In genomic region chr6:43428874-43429273, GRCh38 we compare ENCODE assay signal across 8 cellular contexts. TPM values are rescaled to one million over a fixed set of nuclear protein-coding genes. Genes with fewer than 3 reads are reported as not detected.
DNase-seq lines count a peak whose midpoint lies in the region; ATAC-seq and TF ChIP-seq lines count a peak whose summit lies in the region.

No MANE protein-coding gene starts in this region.

- POLR2A ChIA-PET in IMR-90 (lab: Charles Lee; ENCODE audit: unreplicated experiment) = no interaction called here

- H2BK15ac ChIP-seq in IMR-90 (ENCODE audit: low read depth, low read length) = no peak overlapping the region

- peaks cover 17% of the 10 kb centered on the region for H3K4me1 Mint-ChIP-seq in mesothelial cell of epicardium

- no peak for TF ChIP-seq RAD21 in IMR-90 (IDR thresholded peaks at IDR 0.05; ENCODE audit: low read length)

- TF ChIP-seq POLR2A in IMR-90 (IDR thresholded peaks at IDR 0.05; ENCODE audit: low read depth, low read length) = no peak

- no peaks in the 10 kb centered on the region for H4K20me1 ChIP-seq in IMR-90 (ENCODE audit: insufficient read depth, low read length)
- no peaks in the 10 kb centered on the region for H4K20me1 ChIP-seq in mammary epithelial cell (ENCODE audit: insufficient read depth, low read length)

- H3K36me3 ChIP-seq in IMR-90 (ENCODE audit: control insufficient read depth, insufficient read depth, low read length) (peaks cover 14% of the 10 kb centered on the region; the same call in 1 of the 2 replicates), mammary epithelial cell (ENCODE audit: insufficient read depth, low read length) (no peaks in the 10 kb centered on the region)

- no peaks in the 10 kb centered on the region for H3K27me3 Mint-ChIP-seq in mesothelial cell of epicardium (ENCODE audit: low read depth)

- H4K91ac ChIP-seq in IMR-90 (ENCODE audit: insufficient read depth, low read depth, low read length) = no peak overlapping the region

- WGBS in IMR-90 (ENCODE audit: extremely low coverage in 2 of 2, insufficient read length in 1 of 2), 2 experiments = no CpG with 5 or more reads among the region's 3 CpGs
- 89% methylated on average over 3 of the region's 3 CpGs for WGBS in mammary epithelial cell (ENCODE audit: low coverage, missing lambda C conversion rate)

- H3K27ac Mint-ChIP-seq in mesothelial cell of epicardium = peak overlapping the region; percentile 99

- peak overlapping the region; percentile 97 for H3K4me3 Mint-ChIP-seq in mesothelial cell of epicardium

- no peak overlapping the region for H2BK5ac ChIP-seq in IMR-90 (ENCODE audit: low read depth, low read length, poor library complexity, severe bottlenecking)

- no peak overlapping the region for H3K18ac ChIP-seq in IMR-90 (ENCODE audit: low read depth, low read length)

- H4K5ac ChIP-seq in IMR-90 (ENCODE audit: low read depth, low read length) = no peak overlapping the region

- H2AFZ ChIP-seq in IMR-90 (replicated peaks; ENCODE audit: low read length, poor library complexity) (no peak overlapping the region), mammary epithelial cell (ENCODE audit: low read depth, low read length) (no peak overlapping the region)

- 0 out of 2 replicates have a peak, but pooled peaks cover 6% of the 10 kb centered on the region for H3K9me1 ChIP-seq in IMR-90 (ENCODE audit: insufficient read depth, low read length)

- in situ Hi-C loops in IMR-90 (cut with MboI; ENCODE audit: low sequenced_read_pairs) (no loop called here), mammary epithelial cell (cut with MboI; ENCODE audit: low sequenced_read_pairs in 2 of 2) (no loop called here)

- H3K27ac ChIP-seq in IMR-90 (ENCODE audit: insufficient read depth, low read length) (no peak overlapping the region), mammary epithelial cell (ENCODE audit: insufficient read depth, low read depth, low read length) (peak overlapping the region; percentile 71)

- ATAC-seq in IMR-90 (ENCODE audit: low read depth) = no peak
- no peak for ATAC-seq in HG03097 (IDR thresholded peaks at IDR 0.05; ENCODE audit: low FRiP score, unreplicated experiment)

- DNase-seq in AG09309 (ENCODE audit: low read depth) (no peak), IMR-90 (no peak), mammary epithelial cell (no peak), mesothelial cell of epicardium (ENCODE audit: low spot score in 2 of 2, unreplicated experiment in 2 of 2) (no peak), amniotic stem cell (lab: John Stamatoyannopoulos, UW) (no peak), GM19240 (ENCODE audit: insufficient read length, low spot score) (no peak), DMS153 treated with DMSO at 0.1 percent for 48 hours (lab: John Stamatoyannopoulos, UW; ENCODE audit: unreplicated experiment) (no peak)

- peak overlapping the region; percentile 72; the same call in 1 of the 2 replicates for H3K23ac ChIP-seq in IMR-90 (ENCODE audit: low read depth, low read length)

- peaks cover 39% of the 10 kb centered on the region for H3K79me2 ChIP-seq in mammary epithelial cell (ENCODE audit: insufficient read depth, low read length)

- TF ChIP-seq CTCF in AG09309 (IDR thresholded peaks at IDR 0.05; ENCODE audit: control insufficient read depth, insufficient read depth, low read depth, low read length, missing control alignments) (no peak), IMR-90 (conservative IDR thresholded peaks at IDR 0.05; ENCODE audit: low read depth, low read length) (no peak), mammary epithelial cell (conservative IDR thresholded peaks at IDR 0.05 in 1 of 2, IDR thresholded peaks at IDR 0.05 in 1 of 2; ENCODE audit: extremely low read depth in 1 of 2, insufficient read depth in 1 of 2, low read depth in 1 of 2, low read length in 2 of 2) (no peak), mesothelial cell of epicardium (IDR thresholded peaks at IDR 0.05; ENCODE audit: unreplicated experiment) (no peak)

- H3K9me3 Mint-ChIP-seq in mesothelial cell of epicardium = no peaks in the 10 kb centered on the region

- H3K4me2 ChIP-seq in IMR-90 (ENCODE audit: low read depth, low read length) (peak overlapping the region; percentile 84), mammary epithelial cell (ENCODE audit: insufficient read depth, low read depth, low read length) (peak overlapping the region; percentile 84)

- intact Hi-C loops in IMR-90 (cut with micrococcal nuclease) = no loop called here
- intact Hi-C loops in mammary epithelial cell (cut with micrococcal nuclease) = loop anchor here (5.0 kb wide), 1 partner anchor 167 kb away; no protein-coding TSS in a partner anchor

- BruUV-seq in IMR-90 (replicated peaks; lab: Mats Ljungman, UMichigan) = no TSS peak
- no TSS peak for BruUV-seq in mammary epithelial cell (replicated peaks; lab: Mats Ljungman, UMichigan)

- H3K27me3 ChIP-seq in IMR-90 (ENCODE audit: control insufficient read depth, insufficient read depth, low read length) (no peaks in the 10 kb centered on the region), mammary epithelial cell (ENCODE audit: insufficient read depth, low read length) (no peaks in the 10 kb centered on the region)

- H3K4me1 ChIP-seq in IMR-90 (ENCODE audit: control insufficient read depth, insufficient read depth, low read length) (peaks cover 5% of the 10 kb centered on the region), mammary epithelial cell (ENCODE audit: insufficient read depth, low read length) (peaks cover 11% of the 10 kb centered on the region)

- H3K79me1 ChIP-seq in IMR-90 (ENCODE audit: low read depth in 1 of 2, low read length in 2 of 2) = peaks cover 21 to 36% of the 10 kb centered on the region in 2 experiments

- no peak overlapping the region for H3K56ac ChIP-seq in IMR-90 (ENCODE audit: extremely low read depth, insufficient read depth, low read length)

- H3K9ac ChIP-seq in IMR-90 (ENCODE audit: low read depth, low read length) = peak overlapping the region; percentile 85; the same call in 1 of the 2 replicates
- H3K9ac ChIP-seq in mammary epithelial cell (ENCODE audit: insufficient read depth, low read length) = peak overlapping the region; percentile 64

- no peak overlapping the region for H2BK120ac ChIP-seq in IMR-90 (ENCODE audit: low read depth, low read length)

- H3K14ac ChIP-seq in IMR-90 (replicated peaks; ENCODE audit: low read depth, low read length) = no peak overlapping the region

- H2BK20ac ChIP-seq in IMR-90 (ENCODE audit: low read depth, low read length) = no peak overlapping the region

- no peaks in the 10 kb centered on the region for H3K9me3 ChIP-seq in IMR-90 (ENCODE audit: control insufficient read depth, insufficient read depth, low read length)
- H3K9me3 ChIP-seq in mammary epithelial cell (replicated peaks; ENCODE audit: insufficient read depth, low read length) = no peaks in the 10 kb centered on the region

- H3K36me3 Mint-ChIP-seq in mesothelial cell of epicardium = peaks cover 6% of the 10 kb centered on the region

- CTCF ChIA-PET in IMR-90 (lab: Yijun Ruan, JAX) = no interaction called here
- CTCF ChIA-PET in mammary epithelial cell (lab: Charles Lee; ENCODE audit: low non-redundant PET) = no interaction called here

- dilution Hi-C loops in IMR-90 (cut with HindIII; ENCODE audit: low sequenced_read_pairs, unreplicated experiment) = no loop called here
- dilution Hi-C loops in mammary epithelial cell (cut with HindIII; ENCODE audit: low sequenced_read_pairs) = no loop called here

- peak overlapping the region; percentile 100 for H3K4me3 ChIP-seq in AG09309 (ENCODE audit: control insufficient read depth, low read depth, low read length)
- no peak overlapping the region for H3K4me3 ChIP-seq in IMR-90 (ENCODE audit: insufficient read depth, low read depth, low read length)
- peak overlapping the region; percentile 64 to 100 (median 91) for H3K4me3 ChIP-seq in mammary epithelial cell (replicated peaks in 1 of 3; ENCODE audit: insufficient read depth in 1 of 3, low read depth in 2 of 3, low read length in 3 of 3)

- no peak overlapping the region for H2AK5ac ChIP-seq in IMR-90 (ENCODE audit: low read depth, low read length)

- H3K4ac ChIP-seq in IMR-90 (ENCODE audit: low read depth, low read length) = peak overlapping the region; percentile 14; the same call in 1 of the 2 replicates

- H4K8ac ChIP-seq in IMR-90 (ENCODE audit: low read depth in 2 of 2, low read length in 2 of 2) = no peak overlapping the region; a peak in 1 of 4 replicates

- peak overlapping the region; percentile 2 for H2AK9ac ChIP-seq in IMR-90 (replicated peaks; ENCODE audit: low read depth, low read length, poor library complexity)

TF ChIP-seq in IMR-90, 13 proteins besides CTCF, POLR2A, EP300 and RAD21:
- no peak for TF ChIP-seq SMC3 (IDR thresholded peaks at IDR 0.05; ENCODE audit: low read depth, low read length)
TF ChIP-seq in IMR-90: peak in this region for 0.

RNA-seq across cellular contexts. Expression of gene ABCC10, which starts 1.5 kb away (rescaled TPM):
- total RNA-seq in IMR-90 (2012; rRNA removed) (4.7 and 7.0 TPM in 2 replicates), mammary epithelial cell (10 to 100 TPM; 32.0 to 39.9 TPM), mesothelial cell of epicardium (55.8 to 60.2 TPM (median 60.1 TPM) in 3 replicates)
- polyA plus RNA-seq in IMR-90 (2012; rRNA removed) (26.3 and 28.0 TPM in 2 replicates), mammary epithelial cell (17.4 TPM)
- polyA plus RNA-seq in IMR-90 (2012; cell fraction: cytosol; rRNA removed) = 12.0 and 19.1 TPM in 2 replicates
- polyA plus RNA-seq in IMR-90 (2012; cell fraction: nucleus; rRNA removed; ENCODE audit: low replicate concordance) = 49.8 and 115 TPM in 2 replicates
- 20.9 TPM for polyA minus RNA-seq in mammary epithelial cell

RNA-seq across cellular contexts. Expression of gene DLK2, which starts 26.5 kb away (rescaled TPM):
- total RNA-seq in IMR-90 (2012; rRNA removed) (0.90 and 1.1 TPM in 2 replicates), mammary epithelial cell (10 to 100 TPM; 45.2 to 49.9 TPM), mesothelial cell of epicardium (3.5 to 4.7 TPM (median 4.1 TPM) in 3 replicates)
- polyA plus RNA-seq in IMR-90 (2012; rRNA removed) (2.8 and 3.0 TPM in 2 replicates), mammary epithelial cell (53.9 TPM)
- 5.5 and 6.7 TPM in 2 replicates for polyA plus RNA-seq in IMR-90 (2012; cell fraction: cytosol; rRNA removed)
- polyA plus RNA-seq in IMR-90 (2012; cell fraction: nucleus; rRNA removed; ENCODE audit: low replicate concordance) = 1.4 and 4.8 TPM in 2 replicates
- polyA minus RNA-seq in mammary epithelial cell = 51.4 TPM

RNA-seq across cellular contexts. Expression of gene TJAP1, which starts 48.5 kb away (rescaled TPM):
- total RNA-seq in IMR-90 (2012; rRNA removed) = 12.2 and 12.5 TPM in 2 replicates
- polyA plus RNA-seq in IMR-90 (2012; rRNA removed) = 34.2 and 35.8 TPM in 2 replicates
- 32.2 and 36.9 TPM in 2 replicates for polyA plus RNA-seq in IMR-90 (2012; cell fraction: cytosol; rRNA removed)
- 136 and 192 TPM in 2 replicates for polyA plus RNA-seq in IMR-90 (2012; cell fraction: nucleus; rRNA removed; ENCODE audit: low replicate concordance)
- 10 to 100 TPM; 26.8 to 80.5 TPM for total RNA-seq in mammary epithelial cell
- polyA plus RNA-seq in mammary epithelial cell = 34.1 TPM
- polyA minus RNA-seq in mammary epithelial cell = 37.0 TPM
- total RNA-seq in mesothelial cell of epicardium = 45.9 to 52.7 TPM (median 49.7 TPM) in 3 replicates

RNA-seq across cellular contexts. Expression of gene ZNF318, which starts 59.4 kb away (rescaled TPM):
- total RNA-seq in IMR-90 (2012; rRNA removed) (5.6 and 5.7 TPM in 2 replicates), mammary epithelial cell (10 to 100 TPM; 14.8 to 15.9 TPM), mesothelial cell of epicardium (26.9 to 29.0 TPM (median 28.1 TPM) in 3 replicates)
- polyA plus RNA-seq in IMR-90 (2012; rRNA removed) (6.6 and 6.7 TPM in 2 replicates), mammary epithelial cell (17.4 TPM)
- 2.5 and 2.8 TPM in 2 replicates for polyA plus RNA-seq in IMR-90 (2012; cell fraction: cytosol; rRNA removed)
- polyA plus RNA-seq in IMR-90 (2012; cell fraction: nucleus; rRNA removed; ENCODE audit: low replicate concordance) = 7.3 and 14.8 TPM in 2 replicates
- 49.8 TPM for polyA minus RNA-seq in mammary epithelial cell
